Comparison of ENCODE assay signal across 9 cellular contexts in genomic region chr22:50532353-50532700, GRCh38. TPM values are rescaled to one million over a fixed set of nuclear protein-coding genes. Genes with fewer than 3 reads are reported as not detected.
A peak's percentile ranks its signal among the peaks of the same experiment; 100 is the strongest.
DNase-seq lines count a peak whose midpoint lies in the region; ATAC-seq, FAIRE-seq and TF ChIP-seq lines count a peak whose summit lies in the region.
"Had no signal": no experiment of that assay in that cellular context is flagged by ENCODE, and none has a peak within 500 bp of the region (broad histone marks: within the 10 kb centered on the region; RNA-seq: fewer than 3 reads in every experiment).

No MANE protein-coding gene starts in this region.

- TF ChIP-seq CTCF in GM23338 (conservative IDR thresholded peaks at IDR 0.05; ENCODE audit: low read depth in 2 of 2) (no peak), activated B cell treated with CpG ODN at 0.5 μM for 24 hours (IDR thresholded peaks at IDR 0.05) (no peak), right atrium auricular region (IDR thresholded peaks at IDR 0.05) (no peak)

- peak overlapping the region; percentile 83; the same call in 1 of the 2 replicates for H2AFZ ChIP-seq in GM23338

- POLR2A ChIA-PET in activated B cell treated with CpG ODN at 0.5 μM for 24 hours (lab: Charles Lee), result interaction anchor here (0.7 to 13.6 kb wide), 11 partner anchors 7 to 341 kb away, joined by 3 to 946 read pairs (median 19); partner anchors contain the start of genes CHKB, KLHDC7B, LMF2 and NCAPH2

- H3K9me3 ChIP-seq in right atrium auricular region (no peaks in the 10 kb centered on the region), small intestine (ENCODE audit: control insufficient read depth, low read depth) (no peaks in the 10 kb centered on the region)

- H3K4me3 ChIP-seq in GM23338 (peak overlapping the region; percentile 66), right atrium auricular region (peak overlapping the region; percentile 47 to 67), small intestine (ENCODE audit: low read depth in 1 of 2, low read length in 2 of 2) (peak overlapping the region; percentile 57 to 76)

- H3K9me2 ChIP-seq in GM23338 (ENCODE audit: insufficient read depth), result no peaks in the 10 kb centered on the region

- no peak for DNase-seq in GM23338 (ENCODE audit: low spot score)
- no peak for DNase-seq in activated B cell treated with CpG ODN at 0.5 μM for 24 hours
- no peak for DNase-seq in right atrium auricular region (ENCODE audit: low spot score)
- no peak for DNase-seq in small intestine
- DNase-seq in NCI-H1105 (lab: John Stamatoyannopoulos, UW), result no peak
- DNase-seq in C1 segment of cervical spinal cord (lab: John Stamatoyannopoulos, UW), result no peak
- no peak for DNase-seq in NCI-H2081 (lab: John Stamatoyannopoulos, UW)
- DNase-seq in NCI-H187 (lab: John Stamatoyannopoulos, UW), result no peak
- DNase-seq: NCI-H1436 treated with DMSO at 0.1 percent for 48 hours had no signal

- CTCF ChIA-PET in activated B cell treated with CpG ODN at 0.5 μM for 24 hours (lab: Charles Lee), result interaction anchor here (1.2 to 1.4 kb wide), 2 partner anchors 10 to 16 kb away, joined by 3 to 4 read pairs; no protein-coding TSS in a partner anchor

- H3K36me3 ChIP-seq in GM23338 (ENCODE audit: insufficient read depth), result no peaks in the 10 kb centered on the region
- no peaks in the 10 kb centered on the region for H3K36me3 ChIP-seq in right atrium auricular region
- no peaks in the 10 kb centered on the region for H3K36me3 ChIP-seq in small intestine (ENCODE audit: control insufficient read depth in 2 of 2, insufficient read depth in 2 of 2, low read length in 2 of 2)

- peaks cover 75% of the 10 kb centered on the region for H3K27me3 ChIP-seq in GM23338 (ENCODE audit: insufficient read depth)
- H3K27me3 ChIP-seq in right atrium auricular region, result peaks cover 0 to 7% of the 10 kb centered on the region in 2 donors
- H3K27me3 ChIP-seq in small intestine (ENCODE audit: control insufficient read depth in 2 of 2, insufficient read depth in 2 of 2, low read length in 2 of 2), result no peaks in the 10 kb centered on the region

- WGBS in small intestine, 3 donors, result 9 to 15% (median 14%) methylated on average over 11 to 17 of the region's 17 CpGs

- peak overlapping the region; percentile 62 for H3K4me3 Mint-ChIP-seq in GM23338
- H3K4me3 Mint-ChIP-seq in activated B cell treated with CpG ODN at 0.5 μM for 24 hours, result peak overlapping the region; percentile 92

- ATAC-seq in GM23338, result no peak
- ATAC-seq in activated B cell treated with CpG ODN at 0.5 μM for 24 hours (ENCODE audit: low read depth), result no peak

- H3K27ac Mint-ChIP-seq in GM23338 (no peak overlapping the region), activated B cell treated with CpG ODN at 0.5 μM for 24 hours (peak overlapping the region; percentile 99)

- H3K4me1 ChIP-seq in GM23338 (ENCODE audit: insufficient read depth) (0 out of 2 replicates have a peak, but pooled peaks cover 4% of the 10 kb centered on the region), right atrium auricular region (peaks cover 0 to 41% of the 10 kb centered on the region in 2 donors), small intestine (ENCODE audit: control insufficient read depth in 2 of 2, insufficient read depth in 1 of 2, low read depth in 1 of 2, low read length in 1 of 2) (peaks cover 0 to 6% of the 10 kb centered on the region in 2 donors)

- no peaks in the 10 kb centered on the region; the same call in 1 of the 2 replicates for H3F3A ChIP-seq in GM23338 (replicated peaks; ENCODE audit: low read depth)

- FAIRE-seq in small intestine (lab: Jason Lieb, UNC), result no peak

- H3K36me3 Mint-ChIP-seq in GM23338 (ENCODE audit: low read depth) (no peaks in the 10 kb centered on the region), activated B cell treated with CpG ODN at 0.5 μM for 24 hours (ENCODE audit: low read depth) (peaks cover 10% of the 10 kb centered on the region)

- peak overlapping the region; percentile 87 for H3K4me2 ChIP-seq in GM23338

- H3K27me3 Mint-ChIP-seq in GM23338 (ENCODE audit: insufficient read depth, low read depth, poor library complexity) (peaks cover 73% of the 10 kb centered on the region), activated B cell treated with CpG ODN at 0.5 μM for 24 hours (no peaks in the 10 kb centered on the region)

- intact Hi-C loops in activated B cell treated with CpG ODN at 0.5 μM for 24 hours (cut with micrococcal nuclease), result no loop called here

- H3K79me2 ChIP-seq in GM23338 (replicated peaks; ENCODE audit: insufficient read depth), result no peaks in the 10 kb centered on the region

- H3K9me3 Mint-ChIP-seq in GM23338 (no peaks in the 10 kb centered on the region; the same call in 2 of the 3 replicates), activated B cell treated with CpG ODN at 0.5 μM for 24 hours (no peaks in the 10 kb centered on the region)

- peaks cover 4% of the 10 kb centered on the region; the same call in 1 of the 3 replicates for H3K4me1 Mint-ChIP-seq in GM23338
- H3K4me1 Mint-ChIP-seq in activated B cell treated with CpG ODN at 0.5 μM for 24 hours, result peaks cover 53% of the 10 kb centered on the region

- H3K27ac ChIP-seq in GM23338 (ENCODE audit: low read depth), result no peak overlapping the region
- peak overlapping the region; percentile 92 to 96 for H3K27ac ChIP-seq in right atrium auricular region
- H3K27ac ChIP-seq in small intestine (ENCODE audit: low read depth in 1 of 2, low read length in 1 of 2), result peak overlapping the region; percentile 95 to 100

- H4K20me1 ChIP-seq in GM23338 (replicated peaks; ENCODE audit: insufficient read depth), result no peaks in the 10 kb centered on the region; the same call in none of the 2 replicates

TF ChIP-seq in GM23338, 12 proteins besides CTCF, POLR2A, EP300 and RAD21 (continues in another document):
- TF ChIP-seq JUNB (IDR thresholded peaks at IDR 0.05; ENCODE audit: unreplicated experiment) (no peak), ZNF331 (CRISPR knock-in tag; IDR thresholded peaks at IDR 0.05; ENCODE audit: low read depth) (no peak), POLR2AphosphoS5 (IDR thresholded peaks at IDR 0.05; ENCODE audit: low read depth) (no peak), EZH2 (IDR thresholded peaks at IDR 0.05; ENCODE audit: low read depth, unreplicated experiment) (no peak), ETS1 (IDR thresholded peaks at IDR 0.05) (no peak), STAT1 (IDR thresholded peaks at IDR 0.05; ENCODE audit: unreplicated experiment) (no peak)

RNA-seq across cellular contexts. Expression of gene TYMP, which starts 2.5 kb away (rescaled TPM):
- 0.28 and 1.2 TPM in 2 replicates for total RNA-seq in GM23338 (2014; rRNA removed; shearing (Covaris generic))
- polyA plus RNA-seq in GM23338 (2016; fragmentation: Nextera tagmentation; extraction: Ambion mirVana) (1.8 and 1.9 TPM in 2 replicates), small intestine (100 to 1,000 TPM in 1 of 3 donors, 10 to 100 TPM in 2; 81.4 to 172 (median 98.5) TPM)
- total RNA-seq in activated B cell treated with CpG ODN at 0.5 μM for 24 hours (91.8 and 92.9 TPM in 2 replicates), right atrium auricular region (10 to 100 TPM in 1 of 2 donors, 1 to 10 TPM in 1; 9.1 to 35.8 TPM)

RNA-seq across cellular contexts. Expression of gene SCO2, which starts 6.9 kb away (rescaled TPM):
- 1.6 and 4.9 TPM in 2 replicates for total RNA-seq in GM23338 (2014; rRNA removed; shearing (Covaris generic))
- polyA plus RNA-seq in GM23338 (2016; fragmentation: Nextera tagmentation; extraction: Ambion mirVana) (1.1 and 2.6 TPM in 2 replicates), small intestine (1 to 10 TPM; 2.2 to 2.7 (median 2.5) TPM)
- total RNA-seq in activated B cell treated with CpG ODN at 0.5 μM for 24 hours (7.1 and 11.6 TPM in 2 replicates), right atrium auricular region (under 1 TPM in 1 of 2 donors, not detected in 1; 0.94 TPM)

RNA-seq across cellular contexts. Expression of gene KLHDC7B, which starts 13.4 kb away (rescaled TPM):
- 0.58 TPM in 1 of 2 replicates, not detected in the other for total RNA-seq in GM23338 (2014; rRNA removed; shearing (Covaris generic))
- polyA plus RNA-seq in GM23338 (2016; fragmentation: Nextera tagmentation; extraction: Ambion mirVana) (not detected in 2 replicates), small intestine (under 1 TPM in 1 of 3 donors, not detected in 2; 0.28 TPM)
- total RNA-seq in activated B cell treated with CpG ODN at 0.5 μM for 24 hours (4.9 and 5.2 TPM in 2 replicates), right atrium auricular region (not detected)

RNA-seq across cellular contexts. Expression of gene NCAPH2, which starts 24.3 kb away (rescaled TPM):
- 76.1 and 77.5 TPM in 2 replicates for total RNA-seq in GM23338 (2014; rRNA removed; shearing (Covaris generic))
- 52.2 and 60.7 TPM in 2 replicates for polyA plus RNA-seq in GM23338 (2016; fragmentation: Nextera tagmentation; extraction: Ambion mirVana)
- total RNA-seq in activated B cell treated with CpG ODN at 0.5 μM for 24 hours, result 63.9 and 68.2 TPM in 2 replicates
- total RNA-seq in right atrium auricular region, result 10 to 100 TPM; 19.5 to 33.4 TPM
- polyA plus RNA-seq in small intestine, result 10 to 100 TPM; 39.4 to 45.9 (median 40.3) TPM

RNA-seq across cellular contexts. Expression of gene LMF2, which starts 24.8 kb away (rescaled TPM):
- 30.7 and 36.3 TPM in 2 replicates for total RNA-seq in GM23338 (2014; rRNA removed; shearing (Covaris generic))
- polyA plus RNA-seq in GM23338 (2016; fragmentation: Nextera tagmentation; extraction: Ambion mirVana) (14.6 and 15.6 TPM in 2 replicates), small intestine (10 to 100 TPM; 37.8 to 52.8 (median 51.2) TPM)
- total RNA-seq in activated B cell treated with CpG ODN at 0.5 μM for 24 hours (76.6 and 81.0 TPM in 2 replicates), right atrium auricular region (10 to 100 TPM; 30.1 to 33.8 TPM)
